ENCODE assay signal across 9 cellular contexts in genomic region chr3:182364723-182365650, GRCh38.
DNase-seq lines count a peak whose midpoint lies in the region; ATAC-seq and TF ChIP-seq lines count a peak whose summit lies in the region.
"Had no signal": no experiment of that assay in that cellular context is flagged by ENCODE, and none has a peak within 500 bp of the region (broad histone marks: within the 10 kb centered on the region; RNA-seq: fewer than 3 reads in every experiment).

No MANE protein-coding gene starts in this region.

- H3K4me1 Mint-ChIP-seq in neural crest cell, result peaks cover 21% of the 10 kb centered on the region

- peak; percentile 91 for DNase-seq in H4 (ENCODE audit: low spot score)
- DNase-seq in NCI-H345 treated with DMSO at 0.1 percent for 48 hours (lab: John Stamatoyannopoulos, UW; ENCODE audit: unreplicated experiment), result peak; percentile 99
- peak in 60 of 61 donors; percentile 3 to 86 (median 58) for DNase-seq in caudate nucleus (lab: John Stamatoyannopoulos, UW)
- DNase-seq in neural crest cell (ENCODE audit: low read depth, low spot score), result no peak
- no peak for DNase-seq in GOT3 (lab: John Stamatoyannopoulos, UW)
- DNase-seq in stimulated activated CD4-positive, alpha-beta T cell treated with anti-CD3 and anti-CD28 coated beads, Interleukin-2, amount 100 ng/mL, for 24 hours, result no peak
- DNase-seq in AG08395 (ENCODE audit: low spot score), result no peak
- DNase-seq: DND-41 had no signal

- H3K27ac Mint-ChIP-seq in neural crest cell (ENCODE audit: unreplicated experiment), result peak overlapping the region; percentile 48

- no peak for TF ChIP-seq CTCF in neural crest cell (conservative IDR thresholded peaks at IDR 0.05)

- H3K27ac ChIP-seq in caudate nucleus (ENCODE audit: low read depth, low read length), result peak overlapping the region; percentile 78

- no peak overlapping the region for H3K4me3 Mint-ChIP-seq in neural crest cell

- no peaks in the 10 kb centered on the region for H3K27me3 Mint-ChIP-seq in neural crest cell (ENCODE audit: low read depth)

- H3K9me3 Mint-ChIP-seq in neural crest cell, result peaks cover 4% of the 10 kb centered on the region

- no peaks in the 10 kb centered on the region for H3K36me3 Mint-ChIP-seq in neural crest cell (ENCODE audit: low read depth)

- no peak for ATAC-seq in GM19035 (IDR thresholded peaks at IDR 0.05; ENCODE audit: unreplicated experiment)

Comparison
In these comparisons a context has a peak if more than half of its experiments do, and no peak if none do; other contexts are left out.
1. DNase-seq: peak in H4 (single experiment), NCI-H345 treated with DMSO at 0.1 percent for 48 hours (single experiment) and caudate nucleus (60 of 61); none in neural crest cell (single experiment), GOT3 (single experiment), stimulated activated CD4-positive, alpha-beta T cell treated with anti-CD3 and anti-CD28 coated beads, Interleukin-2, amount 100 ng/mL, for 24 hours (0 of 2) and AG08395 (single experiment).